Comparison of ENCODE assay signal across 15 cellular contexts in the genomic region with DNA sequence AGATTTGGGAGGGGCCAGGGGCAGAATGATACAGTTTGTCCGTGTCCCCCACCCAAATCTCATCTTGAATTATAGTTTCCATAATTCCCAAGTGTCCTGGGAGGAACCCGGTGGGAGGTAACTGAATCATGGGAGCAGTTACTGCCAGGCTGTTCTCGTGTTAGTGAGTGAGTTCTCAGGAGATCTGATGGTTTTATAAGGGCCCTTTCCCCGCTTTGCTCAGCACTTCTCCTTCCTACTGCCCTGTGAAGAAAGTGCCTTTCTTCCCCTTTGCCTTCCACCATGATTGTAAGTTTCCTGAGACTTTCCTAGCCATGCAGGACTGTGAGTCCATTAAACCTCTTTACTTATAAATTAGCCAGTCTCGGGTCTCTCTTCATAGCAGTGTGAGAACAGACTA. TPM values are rescaled to one million over a fixed set of nuclear protein-coding genes. Genes with fewer than 3 reads are reported as not detected.
DNase-seq lines count a peak whose midpoint lies in the region; ATAC-seq and TF ChIP-seq lines count a peak whose summit lies in the region.
"Had no signal": no experiment of that assay in that cellular context is flagged by ENCODE, and none has a peak within 500 bp of the region (broad histone marks: within the 10 kb centered on the region; RNA-seq: fewer than 3 reads in every experiment).

No MANE protein-coding gene starts in this region.

- H3K9me3 Mint-ChIP-seq in dendritic cell treated with granulocyte-macrophage colony-stimulating factor and Interleukin-4, amounts not matched to agents 40 ng/mL and 50 ng/mL, for 4 days, result no peaks in the 10 kb centered on the region
- H3K9me3 Mint-ChIP-seq: activated CD4-positive, alpha-beta memory T cell treated with anti-CD3 and anti-CD28 coated beads for 36 hours; activated T-helper 17 cell treated with anti-CD3 and anti-CD28 coated beads, Interleukin-2, amount 50 U/mL, for 72 hours; naive thymus-derived CD4-positive, alpha-beta T cell; stimulated activated naive CD8-positive, alpha-beta T cell treated with anti-CD3 and anti-CD28 coated beads, Interleukin-15, Interleukin-2, amounts not matched to agents 100 ng/mL and 50 ng/mL, for 24 hours had no signal

- H3K27ac Mint-ChIP-seq in dendritic cell treated with granulocyte-macrophage colony-stimulating factor and Interleukin-4, amounts not matched to agents 40 ng/mL and 50 ng/mL, for 4 days, result peak overlapping the region; percentile 94
- H3K27ac Mint-ChIP-seq: activated CD4-positive, alpha-beta memory T cell treated with anti-CD3 and anti-CD28 coated beads for 36 hours; activated T-helper 17 cell treated with anti-CD3 and anti-CD28 coated beads, Interleukin-2, amount 50 U/mL, for 72 hours had no signal

- H3K23ac ChIP-seq in neuronal stem cell (ENCODE audit: low read depth, low read length, poor library complexity), result no peak overlapping the region

- TF ChIP-seq CTCF in breast epithelium (IDR thresholded peaks at IDR 0.05), result no peak
- no peak for TF ChIP-seq CTCF in mammary epithelial cell (conservative IDR thresholded peaks at IDR 0.05 in 1 of 2, IDR thresholded peaks at IDR 0.05 in 1 of 2; ENCODE audit: extremely low read depth in 1 of 2, insufficient read depth in 1 of 2, low read depth in 1 of 2, low read length in 2 of 2)
- TF ChIP-seq CTCF in upper lobe of left lung (IDR thresholded peaks at IDR 0.05), result no peak

- ATAC-seq in upper lobe of left lung (ENCODE audit: low FRiP score in 2 of 2) (no peak), GM18505 (IDR thresholded peaks at IDR 0.05; ENCODE audit: unreplicated experiment) (no peak)
- ATAC-seq: activated T-helper 17 cell treated with anti-CD3 and anti-CD28 coated beads, Interleukin-2, amount 50 U/mL, for 72 hours; naive thymus-derived CD4-positive, alpha-beta T cell had no signal

- H3K27ac ChIP-seq in breast epithelium, result peak overlapping the region; percentile 41 to 48
- no peak overlapping the region for H3K27ac ChIP-seq in mammary epithelial cell (ENCODE audit: insufficient read depth, low read depth, low read length)
- H3K27ac ChIP-seq in muscle layer of duodenum (ENCODE audit: low read length), result peak overlapping the region; percentile 5
- H3K27ac ChIP-seq in upper lobe of left lung, result peak overlapping the region; percentile 40 to 88 (median 80)
- no peak overlapping the region for H3K27ac ChIP-seq in SJCRH30
- no peak overlapping the region for H3K27ac ChIP-seq in neuronal stem cell (replicated peaks; ENCODE audit: low read length)

- no peaks in the 10 kb centered on the region for H3K36me3 Mint-ChIP-seq in dendritic cell treated with granulocyte-macrophage colony-stimulating factor and Interleukin-4, amounts not matched to agents 40 ng/mL and 50 ng/mL, for 4 days (ENCODE audit: low read depth)
- H3K36me3 Mint-ChIP-seq: activated CD4-positive, alpha-beta memory T cell treated with anti-CD3 and anti-CD28 coated beads for 36 hours had no signal

- DNase-seq in breast epithelium (ENCODE audit: low spot score in 2 of 2) (no peak), mammary epithelial cell (no peak), upper lobe of left lung (no peak), SJCRH30 (no peak), neuronal stem cell (ENCODE audit: low spot score) (no peak)
- DNase-seq: activated CD4-positive, alpha-beta memory T cell treated with anti-CD3 and anti-CD28 coated beads for 36 hours; Calu3; islet precursor cell; naive thymus-derived CD4-positive, alpha-beta T cell; NCI-H1092 had no signal

- intact Hi-C loops in breast epithelium (cut with DNase I; ENCODE audit: low total_unique reads), result no loop called here
- intact Hi-C loops in mammary epithelial cell (cut with micrococcal nuclease), result no loop called here
- intact Hi-C loops in dendritic cell treated with granulocyte-macrophage colony-stimulating factor and Interleukin-4, amounts not matched to agents 40 ng/mL and 50 ng/mL, for 4 days (cut with micrococcal nuclease), result no loop called here

- dilution Hi-C loops in mammary epithelial cell (cut with HindIII; ENCODE audit: low sequenced_read_pairs), result loop anchor here (5.0 to 10.0 kb wide), 2 partner anchors 45 to 83 kb away; no protein-coding TSS in a partner anchor

- no peak overlapping the region for H2BK120ac ChIP-seq in neuronal stem cell (ENCODE audit: low read depth, low read length)

- in situ Hi-C loops in mammary epithelial cell (cut with MboI; ENCODE audit: low sequenced_read_pairs in 2 of 2), result no loop called here

- H3K14ac ChIP-seq in neuronal stem cell (ENCODE audit: low read length), result no peak overlapping the region

- no peaks in the 10 kb centered on the region for H3K27me3 ChIP-seq in breast epithelium
- H3K27me3 ChIP-seq in mammary epithelial cell (ENCODE audit: insufficient read depth, low read length), result no peaks in the 10 kb centered on the region
- no peaks in the 10 kb centered on the region for H3K27me3 ChIP-seq in muscle layer of duodenum (ENCODE audit: low read depth, low read length)
- no peaks in the 10 kb centered on the region for H3K27me3 ChIP-seq in upper lobe of left lung
- no peaks in the 10 kb centered on the region for H3K27me3 ChIP-seq in SJCRH30
- no peaks in the 10 kb centered on the region for H3K27me3 ChIP-seq in neuronal stem cell (ENCODE audit: control insufficient read depth in 3 of 3, insufficient read depth in 3 of 3, low read depth in 1 of 3, low read length in 3 of 3)

- H3K27me3 Mint-ChIP-seq in dendritic cell treated with granulocyte-macrophage colony-stimulating factor and Interleukin-4, amounts not matched to agents 40 ng/mL and 50 ng/mL, for 4 days, result no peaks in the 10 kb centered on the region
- H3K27me3 Mint-ChIP-seq: activated CD4-positive, alpha-beta memory T cell treated with anti-CD3 and anti-CD28 coated beads for 36 hours; activated T-helper 17 cell treated with anti-CD3 and anti-CD28 coated beads, Interleukin-2, amount 50 U/mL, for 72 hours; naive thymus-derived CD4-positive, alpha-beta T cell; stimulated activated naive CD8-positive, alpha-beta T cell treated with anti-CD3 and anti-CD28 coated beads, Interleukin-15, Interleukin-2, amounts not matched to agents 100 ng/mL and 50 ng/mL, for 24 hours had no signal

- no peak overlapping the region for H3K18ac ChIP-seq in neuronal stem cell (ENCODE audit: low read length)

- no peak overlapping the region for H3K4ac ChIP-seq in neuronal stem cell (ENCODE audit: low read length)

- H3K9me3 ChIP-seq in breast epithelium, result no peaks in the 10 kb centered on the region
- H3K9me3 ChIP-seq in mammary epithelial cell (replicated peaks; ENCODE audit: insufficient read depth, low read length), result no peaks in the 10 kb centered on the region
- H3K9me3 ChIP-seq in muscle layer of duodenum (ENCODE audit: control insufficient read depth in 1 of 2, low read length in 2 of 2), result no peaks in the 10 kb centered on the region
- no peaks in the 10 kb centered on the region for H3K9me3 ChIP-seq in upper lobe of left lung
- H3K9me3 ChIP-seq in SJCRH30 (replicated peaks), result no peaks in the 10 kb centered on the region
- no peaks in the 10 kb centered on the region for H3K9me3 ChIP-seq in neuronal stem cell (replicated peaks in 1 of 2; ENCODE audit: control insufficient read depth in 2 of 2, insufficient read depth in 1 of 2, low read depth in 1 of 2, low read length in 2 of 2)

- H2BK5ac ChIP-seq in neuronal stem cell (ENCODE audit: low read length), result no peak overlapping the region

- WGBS in mammary epithelial cell (ENCODE audit: low coverage, missing lambda C conversion rate), result 84% methylated on average over 5 of the region's 5 CpGs
- 69 to 77% methylated on average over 5 of the region's 5 CpGs for WGBS in upper lobe of left lung, 2 donors
- no CpG with 5 or more reads among the region's 5 CpGs for WGBS in neuronal stem cell (ENCODE audit: extremely low coverage in 2 of 2, insufficient read length in 2 of 2, insufficient replicate concordance in 1 of 2), 2 donors

- H3K79me1 ChIP-seq in neuronal stem cell (ENCODE audit: low read depth, low read length), result no peaks in the 10 kb centered on the region

- H4K20me1 ChIP-seq in mammary epithelial cell (ENCODE audit: insufficient read depth, low read length), result no peaks in the 10 kb centered on the region

- no peak overlapping the region for H4K91ac ChIP-seq in neuronal stem cell (ENCODE audit: low read depth, low read length, poor library complexity)

- H3K4me1 Mint-ChIP-seq in dendritic cell treated with granulocyte-macrophage colony-stimulating factor and Interleukin-4, amounts not matched to agents 40 ng/mL and 50 ng/mL, for 4 days (ENCODE audit: low read depth), result peaks cover 55% of the 10 kb centered on the region

- no peak overlapping the region for H3K4me3 Mint-ChIP-seq in dendritic cell treated with granulocyte-macrophage colony-stimulating factor and Interleukin-4, amounts not matched to agents 40 ng/mL and 50 ng/mL, for 4 days
- H3K4me3 Mint-ChIP-seq: activated CD4-positive, alpha-beta memory T cell treated with anti-CD3 and anti-CD28 coated beads for 36 hours; activated T-helper 17 cell treated with anti-CD3 and anti-CD28 coated beads, Interleukin-2, amount 50 U/mL, for 72 hours; stimulated activated naive CD8-positive, alpha-beta T cell treated with anti-CD3 and anti-CD28 coated beads, Interleukin-15, Interleukin-2, amounts not matched to agents 100 ng/mL and 50 ng/mL, for 24 hours had no signal

- H3K4me1 ChIP-seq in breast epithelium (no peaks in the 10 kb centered on the region), mammary epithelial cell (ENCODE audit: insufficient read depth, low read length) (peaks cover 10% of the 10 kb centered on the region), muscle layer of duodenum (ENCODE audit: control insufficient read depth in 1 of 2, insufficient read depth in 2 of 2, low read length in 2 of 2) (peaks cover 5 to 14% of the 10 kb centered on the region in 2 donors), upper lobe of left lung (peaks cover 39 to 54% (median 47%) of the 10 kb centered on the region in 4 donors), SJCRH30 (peaks cover 6% of the 10 kb centered on the region; the same call in 1 of the 2 replicates), neuronal stem cell (ENCODE audit: control insufficient read depth in 2 of 2, insufficient read depth in 1 of 2, low read depth in 1 of 2, low read length in 2 of 2) (peaks cover 11 to 22% of the 10 kb centered on the region in 2 donors)

- no peak overlapping the region for H3K4me3 ChIP-seq in breast epithelium
- H3K4me3 ChIP-seq in mammary epithelial cell (replicated peaks in 1 of 3; ENCODE audit: insufficient read depth in 1 of 3, low read depth in 2 of 3, low read length in 3 of 3), result no peak overlapping the region
- H3K4me3 ChIP-seq in muscle layer of duodenum (ENCODE audit: low read depth in 1 of 2, low read length in 2 of 2), result no peak overlapping the region
- H3K4me3 ChIP-seq in upper lobe of left lung, result no peak overlapping the region
- H3K4me3 ChIP-seq in SJCRH30, result no peak overlapping the region
- no peak overlapping the region for H3K4me3 ChIP-seq in neuronal stem cell (ENCODE audit: low read length in 2 of 2)

- TF ChIP-seq POLR2A in breast epithelium (IDR thresholded peaks at IDR 0.05) (no peak), upper lobe of left lung (IDR thresholded peaks at IDR 0.05) (no peak), GM18505 (IDR thresholded peaks at IDR 0.05; ENCODE audit: borderline replicate concordance, extremely low read depth, insufficient read depth, insufficient read length) (no peak)

- H3K36me3 ChIP-seq in breast epithelium (no peaks in the 10 kb centered on the region), mammary epithelial cell (ENCODE audit: insufficient read depth, low read length) (no peaks in the 10 kb centered on the region), muscle layer of duodenum (ENCODE audit: control insufficient read depth in 1 of 2, insufficient read depth in 2 of 2, low read length in 2 of 2) (no peaks in the 10 kb centered on the region), upper lobe of left lung (no peaks in the 10 kb centered on the region), SJCRH30 (no peaks in the 10 kb centered on the region), neuronal stem cell (replicated peaks in 1 of 2; ENCODE audit: control insufficient read depth in 2 of 2, insufficient read depth in 2 of 2, low read length in 2 of 2) (no peaks in the 10 kb centered on the region)

- BruUV-seq in mammary epithelial cell (replicated peaks; lab: Mats Ljungman, UMichigan), result no TSS peak

- H3K9ac ChIP-seq in mammary epithelial cell (ENCODE audit: insufficient read depth, low read length) (no peak overlapping the region), neuronal stem cell (ENCODE audit: low read depth, low read length, poor library complexity) (no peak overlapping the region)

- no peak overlapping the region for H2BK12ac ChIP-seq in neuronal stem cell (ENCODE audit: low read length)

- H2AFZ ChIP-seq in mammary epithelial cell (ENCODE audit: low read depth, low read length), result no peak overlapping the region
- H2AFZ ChIP-seq in neuronal stem cell (ENCODE audit: low read length), result no peak overlapping the region

- H2AK5ac ChIP-seq in neuronal stem cell (ENCODE audit: low read depth, low read length), result no peak overlapping the region

- H2BK15ac ChIP-seq in neuronal stem cell (ENCODE audit: low read length), result no peak overlapping the region

- CTCF ChIA-PET in mammary epithelial cell (lab: Charles Lee; ENCODE audit: low non-redundant PET), result no interaction called here

- no peaks in the 10 kb centered on the region for H3K79me2 ChIP-seq in mammary epithelial cell (ENCODE audit: insufficient read depth, low read length)

- H4K8ac ChIP-seq in neuronal stem cell (ENCODE audit: low read depth, low read length), result no peak overlapping the region

- H3K4me2 ChIP-seq in mammary epithelial cell (ENCODE audit: insufficient read depth, low read depth, low read length) (no peak overlapping the region), neuronal stem cell (ENCODE audit: insufficient read depth, low read length, poor library complexity, severe bottlenecking) (no peak overlapping the region)

- TF ChIP-seq EP300 in upper lobe of left lung (IDR thresholded peaks at IDR 0.05), result no peak

RNA-seq across cellular contexts. Expression of a gene that starts 28.9 kb away (rescaled TPM):
- 100 to 1,000 TPM in 1 of 3 donors, 10 to 100 TPM in 2; 52.2 to 106 (median 59.6) TPM for total RNA-seq in breast epithelium
- total RNA-seq in mammary epithelial cell, result 10 to 100 TPM; 66.0 to 67.6 TPM
- polyA plus RNA-seq in mammary epithelial cell, result 34.8 TPM
- polyA minus RNA-seq in mammary epithelial cell, result 53.9 TPM
- 100 to 1,000 TPM; 100 to 291 (median 145) TPM for total RNA-seq in upper lobe of left lung
- 40.7 and 50.0 TPM in 2 replicates for total RNA-seq in SJCRH30 (2014; rRNA removed; shearing (Covaris generic))
- polyA plus RNA-seq in neuronal stem cell (2013, experiment 1 of 2), result 103 TPM
- polyA plus RNA-seq in neuronal stem cell (2013, experiment 2 of 2), result 106 TPM

Comparison
In these comparisons a context has a peak if more than half of its experiments do, and no peak if none do; other contexts are left out.
1. H3K27ac ChIP-seq: peak in breast epithelium (2 of 2), muscle layer of duodenum (single experiment) and upper lobe of left lung (4 of 4); none in mammary epithelial cell (single experiment), SJCRH30 (single experiment) and neuronal stem cell (single experiment).